Comparison of ENCODE assay signal across 8 cellular contexts in the genomic region with DNA sequence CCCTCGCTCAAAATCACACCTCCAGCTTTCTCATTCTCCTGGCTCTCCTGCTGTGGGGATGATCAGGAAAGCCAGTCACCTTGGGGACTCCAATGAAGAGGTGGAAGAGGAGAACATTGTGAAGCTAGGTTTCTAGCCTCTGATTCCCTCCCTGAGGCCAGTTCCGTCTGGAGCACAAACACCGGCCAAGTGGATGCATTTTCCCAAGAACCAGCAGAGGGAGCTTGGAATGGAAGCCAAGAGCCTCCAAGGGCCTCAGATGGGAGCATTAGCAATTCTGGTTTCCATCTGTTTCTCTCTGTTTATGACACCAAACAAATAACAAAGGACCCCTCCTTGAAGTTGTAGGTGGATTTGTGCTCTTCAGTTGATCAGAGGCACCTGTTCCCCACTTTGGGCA. TPM values are rescaled to one million over a fixed set of nuclear protein-coding genes. Genes with fewer than 3 reads are reported as not detected.
DNase-seq lines count a peak whose midpoint lies in the region; ATAC-seq and TF ChIP-seq lines count a peak whose summit lies in the region.

No MANE protein-coding gene starts in this region.

- DNase-seq in ELF-1 (ENCODE audit: low read depth, low spot score) (peak; percentile 66), NCI-H2227 (lab: John Stamatoyannopoulos, UW; ENCODE audit: unreplicated experiment) (peak; percentile 91), epithelial cell of proximal tubule (ENCODE audit: low read depth) (no peak), non-pigmented ciliary epithelial cell (ENCODE audit: low read depth) (peak; percentile 17)
- no peak for DNase-seq in activated naive CD4-positive, alpha-beta T cell treated with Interleukin-2 at 50 U/mL for 16 hours

- ATAC-seq in HG02970 (IDR thresholded peaks at IDR 0.05; ENCODE audit: low FRiP score, unreplicated experiment) (no peak), GM21526 (IDR thresholded peaks at IDR 0.05; ENCODE audit: low FRiP score, unreplicated experiment) (no peak), GM19455 (IDR thresholded peaks at IDR 0.05; ENCODE audit: unreplicated experiment) (no peak)

- peak; percentile 91 for TF ChIP-seq CTCF in epithelial cell of proximal tubule (conservative IDR thresholded peaks at IDR 0.05; ENCODE audit: low read depth, low read length)

- no peak overlapping the region for H3K4me3 ChIP-seq in epithelial cell of proximal tubule (ENCODE audit: low read depth, low read length)

RNA-seq across cellular contexts. Expression of a gene that starts 40.6 kb away (rescaled TPM):
- 1.6 and 2.5 TPM in 2 replicates for total RNA-seq in epithelial cell of proximal tubule

Comparison
In these comparisons a context has a peak if more than half of its experiments do, and no peak if none do; other contexts are left out.
1. DNase-seq: peak in ELF-1 (single experiment), NCI-H2227 (single experiment) and non-pigmented ciliary epithelial cell (single experiment); none in epithelial cell of proximal tubule (single experiment) and activated naive CD4-positive, alpha-beta T cell treated with Interleukin-2 at 50 U/mL for 16 hours (single experiment).